In genomic region chr6:166383817-166384363, GRCh38 we compare ENCODE assay signal across 8 cellular contexts. TPM values are rescaled to one million over a fixed set of nuclear protein-coding genes. Genes with fewer than 3 reads are reported as not detected.
DNase-seq lines count a peak whose midpoint lies in the region; ATAC-seq and TF ChIP-seq lines count a peak whose summit lies in the region.
"Not testable (repeated sequence)": the region's sequence is repeated elsewhere in the genome, so short reads cannot be mapped to it uniquely, and the experiment has no call there.

No MANE protein-coding gene starts in this region.

- ATAC-seq in GM21526 (IDR thresholded peaks at IDR 0.05; ENCODE audit: low FRiP score, unreplicated experiment) = peak; percentile 5

- not testable (repeated sequence) for DNase-seq in AG04450 (ENCODE audit: low read depth, low spot score); fibroblast of pulmonary artery (ENCODE audit: low read depth)
- DNase-seq in stimulated activated CD4-positive, alpha-beta T cell treated with anti-CD3 and anti-CD28 coated beads, Interleukin-1b, Interleukin-23, amount 100 ng/mL, for 48 hours = peak; percentile 30

- not testable (repeated sequence) for H4K20me1 ChIP-seq in KMS-11 (ENCODE audit: insufficient read depth)

- TF ChIP-seq CTCF in AG04450 (IDR thresholded peaks at IDR 0.05; ENCODE audit: low read depth, low read length); fibroblast of pulmonary artery (IDR thresholded peaks at IDR 0.05; ENCODE audit: low read length, missing control alignments): not testable (repeated sequence)
- 0 out of 2 replicates have a peak, but pooled peaks have one; percentile 4 for TF ChIP-seq CTCF in KMS-11 (conservative IDR thresholded peaks at IDR 0.05; ENCODE audit: low read depth, low read length)
- peak; percentile 50 for TF ChIP-seq CTCF in VCaP (conservative IDR thresholded peaks at IDR 0.05)

- H3K27ac ChIP-seq in AG04450 (ENCODE audit: low read depth, low read length) (peak overlapping the region; percentile 34), KMS-11 (peak overlapping the region; percentile 97), VCaP (peak overlapping the region; percentile 91), angular gyrus (ENCODE audit: low read depth, low read length) (peak overlapping the region; percentile 81)

- not testable (repeated sequence) for H3K79me2 ChIP-seq in KMS-11 (ENCODE audit: insufficient read depth, low read depth)

- peak overlapping the region; percentile 81 for H3K4me3 ChIP-seq in AG04450 (ENCODE audit: low read depth, low read length)
- not testable (repeated sequence) for H3K4me3 ChIP-seq in KMS-11 (IDR thresholded peaks at IDR 0.05; ENCODE audit: insufficient read depth, low read depth, low read length)
- H3K4me3 ChIP-seq in fibroblast of pulmonary artery (replicated peaks; ENCODE audit: low read depth, low read length) = peak overlapping the region; percentile 66
- H3K4me3 ChIP-seq in mononuclear cell (ENCODE audit: low read length) = peak overlapping the region; percentile 83

- H3K9ac ChIP-seq in KMS-11 = peak overlapping the region; percentile 90

- not testable (repeated sequence) for H3K36me3 ChIP-seq in KMS-11 (ENCODE audit: insufficient read depth)

- H3K4me1 ChIP-seq in KMS-11 (ENCODE audit: low read depth, poor library complexity, severe bottlenecking) (peaks cover 21% of the 10 kb centered on the region), mononuclear cell (ENCODE audit: insufficient read depth, low read length) (peaks cover 25% of the 10 kb centered on the region)

- H3K9me3 ChIP-seq in AG04450 (ENCODE audit: control insufficient read depth, insufficient read depth, low read length); mononuclear cell (ENCODE audit: low read depth, low read length): not testable (repeated sequence)

- POLR2A ChIA-PET in AG04450 (lab: Yijun Ruan, JAX) = interaction anchor here (0.5 kb wide), 1 partner anchor 328 kb away, joined by 6 read pairs; no protein-coding TSS in a partner anchor

- peak overlapping the region; percentile 52 for H3K4me2 ChIP-seq in KMS-11

- peak overlapping the region; percentile 92 for H2AFZ ChIP-seq in KMS-11 (ENCODE audit: low read depth)

- CTCF ChIA-PET in AG04450 (lab: Charles Lee) = interaction anchor here (0.8 kb wide), 1 partner anchor 70 kb away, joined by 3 read pairs; no protein-coding TSS in a partner anchor

- H3K27me3 ChIP-seq in AG04450 (ENCODE audit: control insufficient read depth, insufficient read depth, low read length); KMS-11 (ENCODE audit: insufficient read depth, low read depth); mononuclear cell (ENCODE audit: insufficient read depth, low read length): not testable (repeated sequence)

RNA-seq across cellular contexts. Expression of gene MPC1, which starts 1.1 kb away (rescaled TPM):
- polyA plus RNA-seq in AG04450 (2011; rRNA removed) = 15.7 and 20.0 TPM in 2 replicates
- 6.3 and 7.5 TPM in 2 replicates for polyA minus RNA-seq in AG04450 (2011; rRNA and poly(A)+ RNA removed)
- total RNA-seq in mononuclear cell = 18.4 TPM

RNA-seq across cellular contexts. Expression of gene SFT2D1, which starts 41.5 kb away (rescaled TPM):
- 54.8 and 76.5 TPM in 2 replicates for polyA plus RNA-seq in AG04450 (2011; rRNA removed)
- polyA minus RNA-seq in AG04450 (2011; rRNA and poly(A)+ RNA removed) = 15.6 and 18.5 TPM in 2 replicates
- 14.2 TPM for total RNA-seq in mononuclear cell

Comparison
In these comparisons a context has a peak if more than half of its experiments do, and no peak if none do; other contexts are left out.
1. H3K27ac ChIP-seq: peak in every context shown above with its lines; median percentile 97 in KMS-11; 91 in VCaP; 81 in angular gyrus; 34 in AG04450.